35 cellular contexts compared by ENCODE assay signal in genomic region chr5:76165029-76165428, GRCh38.
"Had no signal": no experiment of that assay in that cellular context is flagged by ENCODE, and none has a peak within 500 bp of the region (broad histone marks: within the 10 kb centered on the region; RNA-seq: fewer than 3 reads in every experiment).

No MANE protein-coding gene starts in this region.

- DNase-seq: Karpas-422, Kasumi-1, MG63, MM.1S, MV-4-11, NCI-H1048, NCI-H1092, NCI-H1092 treated with DMSO at 0.1 percent for 48 hours, NCI-H1105, NCI-H1105 treated with DMSO at 0.1 percent for 48 hours, NCI-H1417, NCI-H1417 treated with DMSO at 0.1 percent for 48 hours, NCI-H1436, NCI-H1436 treated with DMSO at 0.1 percent for 48 hours, NCI-H146, NCI-H1694, NCI-H1694 treated with DMSO at 0.1 percent for 48 hours, NCI-H187, NCI-H187 treated with DMSO at 0.1 percent for 48 hours, NCI-H1930, NCI-H2029, NCI-H2029 treated with DMSO at 0.1 percent for 48 hours, NCI-H2081, NCI-H2081 treated with DMSO at 0.1 percent for 48 hours, NCI-H2107, NCI-H2171, NCI-H2171 treated with DMSO at 0.1 percent for 48 hours, NCI-H2227 treated with DMSO at 0.1 percent for 48 hours, NCI-H226, NCI-H345, NCI-H446, NCI-H510A, NCI-H510A treated with DMSO at 0.1 percent for 48 hours, NCI-H524 had no signal

- H3K27ac ChIP-seq: KMS-11 had no signal

- H3K9me3 ChIP-seq: MG63 had no signal

- H3K36me3 ChIP-seq: MG63 had no signal

- H3K4me3 ChIP-seq: MG63 had no signal

- H3K27me3 ChIP-seq: MG63 had no signal
